8 cellular contexts compared by ENCODE assay signal in genomic region chr7:100826546-100827329, GRCh38. TPM values are rescaled to one million over a fixed set of nuclear protein-coding genes. Genes with fewer than 3 reads are reported as not detected.
DNase-seq lines count a peak whose midpoint lies in the region; ATAC-seq, FAIRE-seq and TF ChIP-seq lines count a peak whose summit lies in the region.

No MANE protein-coding gene starts in this region.

- H3K27me3 ChIP-seq in bronchial epithelial cell (ENCODE audit: control insufficient read depth, insufficient read depth, low read length) (no peaks in the 10 kb centered on the region), lung (ENCODE audit: control insufficient read depth, insufficient read depth) (no peaks in the 10 kb centered on the region), upper lobe of right lung (no peaks in the 10 kb centered on the region)

- peak overlapping the region; percentile 87 to 94 for H3K27ac ChIP-seq in lung (ENCODE audit: low read depth in 1 of 2, low read length in 1 of 2)
- peak overlapping the region; percentile 78 for H3K27ac ChIP-seq in upper lobe of right lung

- ATAC-seq in Right ventricle myocardium inferior = peak; percentile 4
- no peak for ATAC-seq in lung (ENCODE audit: insufficient read depth, low FRiP score)
- ATAC-seq in upper lobe of right lung = peak; percentile 15
- no peak for ATAC-seq in GM21723 (IDR thresholded peaks at IDR 0.05; ENCODE audit: unreplicated experiment)
- no peak for ATAC-seq in GM19351 (IDR thresholded peaks at IDR 0.05; ENCODE audit: unreplicated experiment)

- no peak for FAIRE-seq in bronchial epithelial cell (lab: Jason Lieb, UNC)

- H3K4me1 ChIP-seq in lung (ENCODE audit: control insufficient read depth in 2 of 2, insufficient read depth in 2 of 2, low read length in 2 of 2) (peaks cover 0 to 4% of the 10 kb centered on the region in 2 donors), upper lobe of right lung (peaks cover 23% of the 10 kb centered on the region)

- DNase-seq in Right ventricle myocardium inferior (ENCODE audit: missing footprints) = no peak
- no peak for DNase-seq in cardiac septum (ENCODE audit: low spot score)
- DNase-seq in bronchial epithelial cell (ENCODE audit: low read depth) = no peak
- no peak for DNase-seq in lung (ENCODE audit: low spot score)
- DNase-seq in upper lobe of right lung = no peak
- no peak for DNase-seq in NK-92 (lab: John Stamatoyannopoulos, UW; ENCODE audit: unreplicated experiment)

- TF ChIP-seq CTCF in bronchial epithelial cell (IDR thresholded peaks at IDR 0.05; ENCODE audit: insufficient read depth, low read length, severe bottlenecking) = no peak
- TF ChIP-seq CTCF in lung (IDR thresholded peaks at IDR 0.05; ENCODE audit: control extremely low read depth, extremely low read depth) = no peak
- TF ChIP-seq CTCF in upper lobe of right lung (IDR thresholded peaks at IDR 0.05) = no peak

- H3K36me3 ChIP-seq in bronchial epithelial cell (ENCODE audit: control insufficient read depth, insufficient read depth, low read length) = peaks cover 19% of the 10 kb centered on the region
- H3K36me3 ChIP-seq in lung (ENCODE audit: control insufficient read depth in 2 of 2, insufficient read depth in 2 of 2, low read length in 2 of 2) = peaks cover 0 to 13% of the 10 kb centered on the region in 2 donors
- peaks cover 23% of the 10 kb centered on the region for H3K36me3 ChIP-seq in upper lobe of right lung

- 1 to 3% methylated on average over 41 to 69 of the region's 69 CpGs for WGBS in lung, 2 donors

- intact Hi-C loops in Right ventricle myocardium inferior (cut with DNase I) = loop anchor here (2.0 kb wide), 1 partner anchor 24 kb away; no protein-coding TSS in a partner anchor
- intact Hi-C loops in cardiac septum (cut with DNase I) = no loop called here
- intact Hi-C loops in upper lobe of right lung (cut with DNase I) = no loop called here

- H3K4me3 ChIP-seq in bronchial epithelial cell (ENCODE audit: low read depth, low read length) = peak overlapping the region; percentile 69
- H3K4me3 ChIP-seq in lung = peak overlapping the region; percentile 45
- peak overlapping the region; percentile 64 for H3K4me3 ChIP-seq in upper lobe of right lung

- H3K9me3 ChIP-seq in lung (ENCODE audit: control insufficient read depth in 2 of 2, insufficient read depth in 1 of 2, low read length in 1 of 2) (no peaks in the 10 kb centered on the region), upper lobe of right lung (no peaks in the 10 kb centered on the region)

RNA-seq across cellular contexts. Expression of gene EPHB4, which starts 0.6 kb away (rescaled TPM):
- total RNA-seq in Right ventricle myocardium inferior (27.0 TPM), cardiac septum (23.9 TPM), bronchial epithelial cell (104 and 153 TPM in 2 replicates), lung (10 to 100 TPM; 55.2 to 64.2 TPM), upper lobe of right lung (117 TPM)
- polyA plus RNA-seq in lung = 10 to 100 TPM; 21.7 to 45.7 TPM

RNA-seq across cellular contexts. Expression of gene SLC12A9, which starts 25.8 kb away (rescaled TPM):
- total RNA-seq in Right ventricle myocardium inferior = 10.2 TPM
- 6.9 TPM for total RNA-seq in cardiac septum
- 6.5 and 7.6 TPM in 2 replicates for total RNA-seq in bronchial epithelial cell
- 10 to 100 TPM; 28.5 to 49.1 TPM for total RNA-seq in lung
- 10 to 100 TPM; 29.2 to 52.6 TPM for polyA plus RNA-seq in lung
- total RNA-seq in upper lobe of right lung = 39.2 TPM

RNA-seq across cellular contexts. Expression of gene TRIP6, which starts 40.4 kb away (rescaled TPM):
- 15.5 TPM for total RNA-seq in Right ventricle myocardium inferior
- 24.4 TPM for total RNA-seq in cardiac septum
- 33.0 and 70.3 TPM in 2 replicates for total RNA-seq in bronchial epithelial cell
- total RNA-seq in lung = 10 to 100 TPM; 43.5 to 81.8 TPM
- polyA plus RNA-seq in lung = 10 to 100 TPM; 41.4 to 61.2 TPM
- 65.3 TPM for total RNA-seq in upper lobe of right lung

RNA-seq across cellular contexts. Expression of gene SRRT, which starts 48.2 kb away (rescaled TPM):
- total RNA-seq in Right ventricle myocardium inferior (70.5 TPM), cardiac septum (62.9 TPM), bronchial epithelial cell (26.9 and 29.3 TPM in 2 replicates), lung (100 to 1,000 TPM in 1 of 2 donors, 10 to 100 TPM in 1; 58.5 to 120 TPM), upper lobe of right lung (105 TPM)
- polyA plus RNA-seq in lung = 10 to 100 TPM; 76.1 to 79.8 TPM

Comparison
In these comparisons a context has a peak if more than half of its experiments do, and no peak if none do; other contexts are left out.
1. ATAC-seq: peak in Right ventricle myocardium inferior (single experiment) and upper lobe of right lung (single experiment); none in lung (single experiment), GM21723 (single experiment) and GM19351 (single experiment).
2. Peak in every context shown above with its lines, with median percentiles within 50 percentile points of each other: H3K4me3 ChIP-seq.